Comparison of ENCODE assay signal across 9 cellular contexts in genomic region chr4:168511780-168512467, GRCh38. TPM values are rescaled to one million over a fixed set of nuclear protein-coding genes. Genes with fewer than 3 reads are reported as not detected.
A peak's percentile ranks its signal among the peaks of the same experiment; 100 is the strongest.
DNase-seq lines count a peak whose midpoint lies in the region; ATAC-seq and TF ChIP-seq lines count a peak whose summit lies in the region.
"Had no signal": no experiment of that assay in that cellular context is flagged by ENCODE, and none has a peak within 500 bp of the region (broad histone marks: within the 10 kb centered on the region; RNA-seq: fewer than 3 reads in every experiment).

No MANE protein-coding gene starts in this region.

- H3K4me1 Mint-ChIP-seq in activated CD4-positive, alpha-beta memory T cell treated with anti-CD3 and anti-CD28 coated beads, Interleukin-2, amount 10 ng/mL, durations not matched to agents 7 days and 5 days: peaks cover 30% of the 10 kb centered on the region

- TF ChIP-seq EP300 in Ishikawa (IDR thresholded peaks at IDR 0.05; ENCODE audit: borderline replicate concordance): no peak

- peak; percentile 64 for DNase-seq in activated CD4-positive, alpha-beta memory T cell treated with anti-CD3 and anti-CD28 coated beads, Interleukin-2, amount 10 ng/mL, durations not matched to agents 7 days and 5 days
- DNase-seq in central memory CD4-positive, alpha-beta T cell: peak; percentile 76
- peak; percentile 27 to 36 for DNase-seq in stimulated activated CD4-positive, alpha-beta T cell treated with anti-CD3 and anti-CD28 coated beads, Interleukin-4, amount 100 ng/mL, for 48 hours (ENCODE audit: low read depth in 2 of 2)
- DNase-seq in NCI-H1694 (lab: John Stamatoyannopoulos, UW) (no peak), MV-4-11 (lab: John Stamatoyannopoulos, UW) (no peak), NCI-H2081 treated with DMSO at 0.1 percent for 48 hours (lab: John Stamatoyannopoulos, UW) (no peak)

- CTCF ChIA-PET in activated CD4-positive, alpha-beta memory T cell treated with anti-CD3 and anti-CD28 coated beads, Interleukin-2, amount 10 ng/mL, durations not matched to agents 7 days and 5 days (lab: Charles Lee): interaction anchor here (0.6 to 1.5 kb wide), 4 partner anchors 9 to 32 kb away, joined by 3 to 4 read pairs (median 4); partner anchors contain the start of gene DDX60L

- ATAC-seq in HG03354 (IDR thresholded peaks at IDR 0.05; ENCODE audit: poor library complexity, severe bottlenecking, unreplicated experiment): no peak

- POLR2A ChIA-PET in activated CD4-positive, alpha-beta memory T cell treated with anti-CD3 and anti-CD28 coated beads, Interleukin-2, amount 10 ng/mL, durations not matched to agents 7 days and 5 days (lab: Charles Lee): interaction anchor here (1.0 to 1.1 kb wide), 2 partner anchors 31 to 32 kb away, joined by 3 to 4 read pairs; partner anchors contain the start of gene DDX60L

- peak; percentile 44; the same call in 1 of the 2 replicates for TF ChIP-seq RAD21 in Ishikawa (IDR thresholded peaks at IDR 0.05; ENCODE audit: low read depth)

- no peaks in the 10 kb centered on the region for H3K36me3 Mint-ChIP-seq in activated CD4-positive, alpha-beta memory T cell treated with anti-CD3 and anti-CD28 coated beads, Interleukin-2, amount 10 ng/mL, durations not matched to agents 7 days and 5 days (ENCODE audit: low read depth)
- H3K36me3 Mint-ChIP-seq: IgD-negative memory B cell had no signal

- no peaks in the 10 kb centered on the region for H3K9me3 Mint-ChIP-seq in activated CD4-positive, alpha-beta memory T cell treated with anti-CD3 and anti-CD28 coated beads, Interleukin-2, amount 10 ng/mL, durations not matched to agents 7 days and 5 days
- H3K9me3 Mint-ChIP-seq: IgD-negative memory B cell had no signal

- peak overlapping the region; percentile 37 for H3K27ac Mint-ChIP-seq in activated CD4-positive, alpha-beta memory T cell treated with anti-CD3 and anti-CD28 coated beads, Interleukin-2, amount 10 ng/mL, durations not matched to agents 7 days and 5 days
- H3K27ac Mint-ChIP-seq: IgD-negative memory B cell had no signal

- peaks cover 5% of the 10 kb centered on the region for H3K27me3 Mint-ChIP-seq in activated CD4-positive, alpha-beta memory T cell treated with anti-CD3 and anti-CD28 coated beads, Interleukin-2, amount 10 ng/mL, durations not matched to agents 7 days and 5 days

- no peak overlapping the region for H3K4me3 Mint-ChIP-seq in activated CD4-positive, alpha-beta memory T cell treated with anti-CD3 and anti-CD28 coated beads, Interleukin-2, amount 10 ng/mL, durations not matched to agents 7 days and 5 days
- H3K4me3 Mint-ChIP-seq: IgD-negative memory B cell had no signal

TF ChIP-seq in Ishikawa, 13 proteins besides CTCF, POLR2A, EP300 and RAD21:
- TF ChIP-seq ZBTB7A (IDR thresholded peaks at IDR 0.05; ENCODE audit: low read depth): no peak
- TF ChIP-seq TAF1 (IDR thresholded peaks at IDR 0.05; ENCODE audit: low read depth): no peak
- no peak for TF ChIP-seq EGR1 (IDR thresholded peaks at IDR 0.05)

RNA-seq across cellular contexts. Expression of gene PALLD, which starts 15.1 kb away (rescaled TPM):
- 1 to 10 TPM; 5.4 to 5.8 TPM for total RNA-seq in activated CD4-positive, alpha-beta memory T cell treated with anti-CD3 and anti-CD28 coated beads, Interleukin-2, amount 10 ng/mL, durations not matched to agents 7 days and 5 days

RNA-seq across cellular contexts. Expression of gene DDX60L, which starts 31.6 kb away (rescaled TPM):
- total RNA-seq in activated CD4-positive, alpha-beta memory T cell treated with anti-CD3 and anti-CD28 coated beads, Interleukin-2, amount 10 ng/mL, durations not matched to agents 7 days and 5 days: 10 to 100 TPM; 73.3 to 78.4 TPM

Comparison
In these comparisons a context has a peak if more than half of its experiments do, and no peak if none do; other contexts are left out.
1. DNase-seq: peak in activated CD4-positive, alpha-beta memory T cell treated with anti-CD3 and anti-CD28 coated beads, Interleukin-2, amount 10 ng/mL, durations not matched to agents 7 days and 5 days (single experiment), central memory CD4-positive, alpha-beta T cell (single experiment) and stimulated activated CD4-positive, alpha-beta T cell treated with anti-CD3 and anti-CD28 coated beads, Interleukin-4, amount 100 ng/mL, for 48 hours (2 of 2); none in NCI-H1694 (single experiment), MV-4-11 (single experiment) and NCI-H2081 treated with DMSO at 0.1 percent for 48 hours (single experiment).